In the genomic region with DNA sequence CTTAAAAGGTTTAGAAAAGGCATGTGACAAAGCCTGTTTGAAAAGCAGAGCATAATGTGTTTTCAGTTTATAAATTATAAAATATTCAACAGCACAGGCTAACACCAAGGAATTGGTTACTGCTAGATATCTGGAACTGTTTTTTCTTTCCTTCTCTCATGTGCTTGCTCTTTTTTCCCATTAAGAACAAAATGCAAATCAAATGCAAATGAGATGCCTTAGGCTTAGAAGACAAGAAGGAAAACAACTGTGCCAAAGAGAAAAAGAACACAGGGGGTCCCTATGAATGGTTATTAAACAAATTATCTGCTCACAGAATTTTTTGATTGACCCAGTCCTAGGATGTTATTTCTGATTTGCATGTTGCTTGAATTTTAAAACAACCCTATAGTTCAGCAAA, we compare ENCODE assay signal across 17 cellular contexts.
DNase-seq lines count a peak whose midpoint lies in the region; ATAC-seq and TF ChIP-seq lines count a peak whose summit lies in the region.
"Had no signal": no experiment of that assay in that cellular context is flagged by ENCODE, and none has a peak within 500 bp of the region (broad histone marks: within the 10 kb centered on the region; RNA-seq: fewer than 3 reads in every experiment).

No MANE protein-coding gene starts in this region.

- H3K9ac ChIP-seq in Karpas-422 (ENCODE audit: low read length) (no peak overlapping the region), SK-N-MC (ENCODE audit: insufficient read length) (peak overlapping the region; percentile 62), iPS-20b (ENCODE audit: low read depth, low read length) (no peak overlapping the region)
- H3K9ac ChIP-seq: BLaER1 treated with 17β-estradiol and CSF1 and Interleukin-3, amounts not matched to agents 10 nM and 100 nM had no signal

- H3K36me3 Mint-ChIP-seq in activated T-helper 17 cell treated with anti-CD3 and anti-CD28 coated beads, Interleukin-2, amount 50 U/mL, for 72 hours (ENCODE audit: low read depth) = no peaks in the 10 kb centered on the region
- H3K36me3 Mint-ChIP-seq: IgD-negative memory B cell had no signal

- H3K4me3 ChIP-seq in A673 (ENCODE audit: low read depth, low read length, poor library complexity, severe bottlenecking) (no peak overlapping the region), Karpas-422 (ENCODE audit: low read length) (no peak overlapping the region), SK-N-MC (peak overlapping the region; percentile 73), iPS-20b (ENCODE audit: low read length) (peak overlapping the region; percentile 5; the same call in 1 of the 2 replicates)
- H3K4me3 ChIP-seq: BLaER1 treated with 17β-estradiol and CSF1 and Interleukin-3, amounts not matched to agents 10 nM and 100 nM; GM12878 had no signal

- H3K36me3 ChIP-seq in A673 (ENCODE audit: insufficient read depth, low read length, poor library complexity, severe bottlenecking) (no peaks in the 10 kb centered on the region), Karpas-422 (ENCODE audit: insufficient read depth, low read length) (no peaks in the 10 kb centered on the region), SK-N-MC (ENCODE audit: insufficient read depth, low read length) (no peaks in the 10 kb centered on the region), iPS-20b (ENCODE audit: insufficient read depth, low read depth, low read length) (no peaks in the 10 kb centered on the region)
- H3K36me3 ChIP-seq: BLaER1 treated with 17β-estradiol and CSF1 and Interleukin-3, amounts not matched to agents 10 nM and 100 nM had no signal

- H2AFZ ChIP-seq in Karpas-422 (ENCODE audit: low read length) = peak overlapping the region; percentile 28; the same call in 1 of the 2 replicates

- H3K4me1 ChIP-seq in A673 (ENCODE audit: insufficient read depth, low read length, poor library complexity, severe bottlenecking) = peaks cover 58% of the 10 kb centered on the region
- no peaks in the 10 kb centered on the region for H3K4me1 ChIP-seq in Karpas-422 (ENCODE audit: low read length)
- H3K4me1 ChIP-seq in iPS-20b (ENCODE audit: insufficient read depth, low read length) = peaks cover 18% of the 10 kb centered on the region
- H3K4me1 ChIP-seq: BLaER1 treated with 17β-estradiol and CSF1 and Interleukin-3, amounts not matched to agents 10 nM and 100 nM had no signal

- H4K20me1 ChIP-seq in Karpas-422 (ENCODE audit: insufficient read depth, low read depth, low read length) = no peaks in the 10 kb centered on the region
- H4K20me1 ChIP-seq: BLaER1 treated with 17β-estradiol and CSF1 and Interleukin-3, amounts not matched to agents 10 nM and 100 nM had no signal

- POLR2A ChIA-PET in A673 (lab: Charles Lee; ENCODE audit: low non-redundant PET) = no interaction called here

- H3K79me2 ChIP-seq in Karpas-422 (ENCODE audit: low read length) = no peaks in the 10 kb centered on the region

- H3K4me3 Mint-ChIP-seq in activated T-helper 17 cell treated with anti-CD3 and anti-CD28 coated beads, Interleukin-2, amount 50 U/mL, for 72 hours = no peak overlapping the region
- H3K4me3 Mint-ChIP-seq: CD4-positive, alpha-beta T cell; IgD-negative memory B cell had no signal

- H3K9me3 ChIP-seq in A673 (ENCODE audit: low read depth, low read length, poor library complexity, severe bottlenecking) (no peaks in the 10 kb centered on the region), Karpas-422 (ENCODE audit: low read length) (no peaks in the 10 kb centered on the region), SK-N-MC (ENCODE audit: low read depth, low read length) (no peaks in the 10 kb centered on the region), iPS-20b (ENCODE audit: insufficient read depth, low read depth, low read length) (no peaks in the 10 kb centered on the region)
- H3K9me3 ChIP-seq: BLaER1 treated with 17β-estradiol and CSF1 and Interleukin-3, amounts not matched to agents 10 nM and 100 nM had no signal

- BruUV-seq in A673 (replicated peaks; lab: Mats Ljungman, UMichigan) = no TSS peak

- H3K27me3 ChIP-seq in A673 (replicated peaks; ENCODE audit: insufficient read depth, low read depth, low read length, poor library complexity) (no peaks in the 10 kb centered on the region), Karpas-422 (ENCODE audit: low read length) (no peaks in the 10 kb centered on the region), iPS-20b (ENCODE audit: insufficient read depth, low read length) (peaks cover 6% of the 10 kb centered on the region)
- H3K27me3 ChIP-seq: BLaER1 treated with 17β-estradiol and CSF1 and Interleukin-3, amounts not matched to agents 10 nM and 100 nM had no signal

- H3K27ac ChIP-seq in A673 (ENCODE audit: low read depth, low read length, poor library complexity, severe bottlenecking) (peak overlapping the region; percentile 52), Karpas-422 (ENCODE audit: low read length) (no peak overlapping the region), SK-N-MC (peak overlapping the region; percentile 97), iPS-20b (ENCODE audit: low read length) (peak overlapping the region; percentile 29)
- H3K27ac ChIP-seq: BLaER1 treated with 17β-estradiol and CSF1 and Interleukin-3, amounts not matched to agents 10 nM and 100 nM had no signal

- intact Hi-C loops in A673 (cut with micrococcal nuclease; ENCODE audit: unreplicated experiment) = no loop called here

- peaks cover under 1% of the 10 kb centered on the region for H3K27me3 Mint-ChIP-seq in activated T-helper 17 cell treated with anti-CD3 and anti-CD28 coated beads, Interleukin-2, amount 50 U/mL, for 72 hours
- H3K27me3 Mint-ChIP-seq: IgD-negative memory B cell had no signal

- CTCF ChIA-PET in A673 (lab: Charles Lee) = no interaction called here

- ATAC-seq in activated T-helper 17 cell treated with anti-CD3 and anti-CD28 coated beads, Interleukin-2, amount 50 U/mL, for 72 hours (replicated peaks) = no peak
- ATAC-seq in HG02938 (IDR thresholded peaks at IDR 0.05; ENCODE audit: unreplicated experiment) = no peak
- ATAC-seq: GM12878, HCT116 had no signal

- H3K4me2 ChIP-seq in Karpas-422 (ENCODE audit: low read depth, low read length, poor library complexity, severe bottlenecking) = no peak overlapping the region
- H3K4me2 ChIP-seq: BLaER1 treated with 17β-estradiol and CSF1 and Interleukin-3, amounts not matched to agents 10 nM and 100 nM had no signal

- H3K9me3 Mint-ChIP-seq in activated T-helper 17 cell treated with anti-CD3 and anti-CD28 coated beads, Interleukin-2, amount 50 U/mL, for 72 hours = no peaks in the 10 kb centered on the region
- H3K9me3 Mint-ChIP-seq: IgD-negative memory B cell had no signal

- no peak for TF ChIP-seq CTCF in A673 (conservative IDR thresholded peaks at IDR 0.05; ENCODE audit: low read depth, low read length)

- no peak overlapping the region for H3K27ac Mint-ChIP-seq in activated T-helper 17 cell treated with anti-CD3 and anti-CD28 coated beads, Interleukin-2, amount 50 U/mL, for 72 hours
- H3K27ac Mint-ChIP-seq: CD4-positive, alpha-beta T cell; IgD-negative memory B cell had no signal

- no peaks in the 10 kb centered on the region for H3K4me1 Mint-ChIP-seq in activated T-helper 17 cell treated with anti-CD3 and anti-CD28 coated beads, Interleukin-2, amount 50 U/mL, for 72 hours
- H3K4me1 Mint-ChIP-seq: IgD-negative memory B cell had no signal

- H3K9me2 ChIP-seq in Karpas-422 (replicated peaks; ENCODE audit: insufficient read depth, low read length) = no peaks in the 10 kb centered on the region

- peak; percentile 71 for DNase-seq in A673 (ENCODE audit: low spot score)
- DNase-seq in Karpas-422 = no peak
- DNase-seq in SK-N-MC (ENCODE audit: low read depth, low spot score) = peak; percentile 91
- DNase-seq in NCI-H1436 (lab: John Stamatoyannopoulos, UW) = no peak
- no peak for DNase-seq in DMS79 (lab: John Stamatoyannopoulos, UW)
- DNase-seq: 8988T; ACHN; Calu3; CD4-positive, alpha-beta T cell; DMS 273 treated with DMSO at 0.1 percent for 48 hours had no signal

Comparison
In these comparisons a context has a peak if more than half of its experiments do, and no peak if none do; other contexts are left out.
1. DNase-seq: peak in A673 (single experiment) and SK-N-MC (single experiment); none in Karpas-422 (single experiment), NCI-H1436 (single experiment) and DMS79 (single experiment).
2. H3K4me3 ChIP-seq: peak in SK-N-MC (single experiment) and iPS-20b (single experiment); none in A673 (single experiment) and Karpas-422 (single experiment).